ENCODE assay signal across 27 cellular contexts in genomic region chr9:93343663-93344062, GRCh38.
"Had no signal": no experiment of that assay in that cellular context is flagged by ENCODE, and none has a peak within 500 bp of the region (broad histone marks: within the 10 kb centered on the region; RNA-seq: fewer than 3 reads in every experiment).

No MANE protein-coding gene starts in this region.

- H3K36me3 ChIP-seq: esophagus squamous epithelium, transverse colon, uterus had no signal

- H3K27ac Mint-ChIP-seq: activated naive CD8-positive, alpha-beta T cell; activated T-cell treated with anti-CD3 and anti-CD28 coated beads, Interleukin-2, amount 50 U/mL, for 72 hours; naive thymus-derived CD4-positive, alpha-beta T cell; progenitor cell of endocrine pancreas; T-helper 2 cell treated with Interferon-gamma antibody and Interleukin-4, amounts not matched to agents 5 μg/mL and 100 μg/mL, for 36 hours had no signal

- H3K4me3 ChIP-seq: esophagus squamous epithelium, skin epidermis, testis, transverse colon, uterus had no signal

- H3K27me3 ChIP-seq: testis, uterus had no signal

- H3K9me3 ChIP-seq: testis, uterus had no signal

- ATAC-seq: activated T-cell treated with anti-CD3 and anti-CD28 coated beads, Interleukin-2, amount 50 U/mL, for 72 hours; left ventricle myocardium superior; naive thymus-derived CD4-positive, alpha-beta T cell; sciatic nerve; stimulated activated naive CD8-positive, alpha-beta T cell treated with anti-CD3 and anti-CD28 coated beads, Interleukin-15, Interleukin-2, amounts not matched to agents 100 U/mL and 50 U/mL, for 24 hours had no signal

- H3K4me3 Mint-ChIP-seq: activated naive CD8-positive, alpha-beta T cell; activated T-cell treated with anti-CD3 and anti-CD28 coated beads, Interleukin-2, amount 50 U/mL, for 72 hours; naive thymus-derived CD4-positive, alpha-beta T cell; T-helper 2 cell treated with Interferon-gamma antibody and Interleukin-4, amounts not matched to agents 5 μg/mL and 100 μg/mL, for 36 hours had no signal

- DNase-seq: activated CD4-positive, alpha-beta T cell treated with anti-CD3 and anti-CD28 coated beads for 4 hours; activated CD4-positive, alpha-beta T cell treated with anti-CD3 and anti-CD28 coated beads, Interleukin-2, amount 50 U/mL, for 4 hours; activated CD4-positive, CD25-positive, alpha-beta regulatory T cell; activated effector memory CD4-positive, alpha-beta T cell treated with Interleukin-2 at 50 U/mL for 16 hours; activated naive CD4-positive, alpha-beta T cell treated with Interleukin-2 at 50 U/mL for 16 hours; activated T-cell treated with anti-CD3 and anti-CD28 coated beads for 4 hours; activated T-cell treated with anti-CD3 and anti-CD28 coated beads, Interleukin-2, amount 50 U/mL, for 72 hours; anterior cingulate cortex; dermis blood vessel endothelial cell; effector CD8-positive, alpha-beta T cell; esophagus squamous epithelium; left ventricle myocardium superior; midbrain; naive thymus-derived CD4-positive, alpha-beta T cell; stimulated activated CD4-positive, alpha-beta T cell treated with anti-CD3 and anti-CD28 coated beads, Interleukin-12 subunit alpha, Interleukin-12 subunit beta, amount 100 ng/mL, for 4 hours; stimulated activated CD4-positive, alpha-beta T cell treated with anti-CD3 and anti-CD28 coated beads, Interleukin-4, amount 100 ng/mL, for 1 hour; stimulated activated naive CD8-positive, alpha-beta T cell treated with anti-CD3 and anti-CD28 coated beads, Interleukin-15, Interleukin-2, amounts not matched to agents 100 U/mL and 50 U/mL, for 24 hours; T-helper 1 cell; testis; transverse colon; uterus had no signal

- H3K4me1 ChIP-seq: uterus had no signal

- H3K27ac ChIP-seq: epithelial cell of prostate, esophagus squamous epithelium, skin epidermis, testis, transverse colon, uterus had no signal
